In genomic region chr1:21176589-21177555, GRCh38 we compare ENCODE assay signal across 1 cellular context.
TF ChIP-seq lines count a peak whose summit lies in the region.

TSS of gene EIF4G3 (minus strand) at chr1:21176897. CDS start at chr1:21002742, 174,155 bp downstream.

TF ChIP-seq in H1, 55 proteins besides CTCF, POLR2A, EP300 and RAD21:
- TF ChIP-seq ATF2 (IDR thresholded peaks at IDR 0.05; ENCODE audit: low read length) = no peak
- no peak for TF ChIP-seq KDM5A (IDR thresholded peaks at IDR 0.05; ENCODE audit: low read length)
- TF ChIP-seq CREB1 (IDR thresholded peaks at IDR 0.05) = peak; percentile 32; the same call in 1 of the 2 replicates
- TF ChIP-seq SRF (IDR thresholded peaks at IDR 0.05; ENCODE audit: low read depth, low read length) = no peak
- TF ChIP-seq JUN (IDR thresholded peaks at IDR 0.05; ENCODE audit: low read depth, low read length) = no peak
- peak; percentile 42; the same call in 1 of the 2 replicates for TF ChIP-seq EGR1 (IDR thresholded peaks at IDR 0.05; ENCODE audit: borderline replicate concordance, low read depth, low read length)
- no peak for TF ChIP-seq CEBPB (IDR thresholded peaks at IDR 0.05; ENCODE audit: low read depth, low read length)
- TF ChIP-seq CBX8 (IDR thresholded peaks at IDR 0.05; ENCODE audit: borderline replicate concordance, low read depth, low read length) = no peak
- no peak for TF ChIP-seq SP2 (IDR thresholded peaks at IDR 0.05; ENCODE audit: low read length)
- no peak for TF ChIP-seq NANOG (IDR thresholded peaks at IDR 0.05; ENCODE audit: insufficient read depth, low read depth, low read length, poor library complexity, severe bottlenecking)
- TF ChIP-seq CBX5 (IDR thresholded peaks at IDR 0.05; ENCODE audit: low read depth, low read length) = no peak
- no peak for TF ChIP-seq CHD2 (IDR thresholded peaks at IDR 0.05; ENCODE audit: low read length)
- TF ChIP-seq NRF1 (IDR thresholded peaks at IDR 0.05; ENCODE audit: low read depth, low read length) = no peak
- no peak for TF ChIP-seq SIRT6 (IDR thresholded peaks at IDR 0.05; ENCODE audit: low read length)
- TF ChIP-seq HDAC6 (IDR thresholded peaks at IDR 0.05; ENCODE audit: low read depth, low read length) = no peak
- no peak for TF ChIP-seq SUZ12 (IDR thresholded peaks at IDR 0.05; ENCODE audit: low read length)
- TF ChIP-seq RFX5 (IDR thresholded peaks at IDR 0.05; ENCODE audit: borderline replicate concordance, low read depth, low read length) = no peak
- no peak for TF ChIP-seq ZNF274 (IDR thresholded peaks at IDR 0.05; ENCODE audit: borderline replicate concordance, extremely low read depth, low read length)
- TF ChIP-seq CTBP2 (IDR thresholded peaks at IDR 0.05; ENCODE audit: borderline replicate concordance, insufficient read depth, insufficient read length, low read length) = no peak
- TF ChIP-seq SAP30 (IDR thresholded peaks at IDR 0.05; ENCODE audit: insufficient read depth, insufficient replicate concordance, low read length) = no peak
- TF ChIP-seq, protein P1, sequence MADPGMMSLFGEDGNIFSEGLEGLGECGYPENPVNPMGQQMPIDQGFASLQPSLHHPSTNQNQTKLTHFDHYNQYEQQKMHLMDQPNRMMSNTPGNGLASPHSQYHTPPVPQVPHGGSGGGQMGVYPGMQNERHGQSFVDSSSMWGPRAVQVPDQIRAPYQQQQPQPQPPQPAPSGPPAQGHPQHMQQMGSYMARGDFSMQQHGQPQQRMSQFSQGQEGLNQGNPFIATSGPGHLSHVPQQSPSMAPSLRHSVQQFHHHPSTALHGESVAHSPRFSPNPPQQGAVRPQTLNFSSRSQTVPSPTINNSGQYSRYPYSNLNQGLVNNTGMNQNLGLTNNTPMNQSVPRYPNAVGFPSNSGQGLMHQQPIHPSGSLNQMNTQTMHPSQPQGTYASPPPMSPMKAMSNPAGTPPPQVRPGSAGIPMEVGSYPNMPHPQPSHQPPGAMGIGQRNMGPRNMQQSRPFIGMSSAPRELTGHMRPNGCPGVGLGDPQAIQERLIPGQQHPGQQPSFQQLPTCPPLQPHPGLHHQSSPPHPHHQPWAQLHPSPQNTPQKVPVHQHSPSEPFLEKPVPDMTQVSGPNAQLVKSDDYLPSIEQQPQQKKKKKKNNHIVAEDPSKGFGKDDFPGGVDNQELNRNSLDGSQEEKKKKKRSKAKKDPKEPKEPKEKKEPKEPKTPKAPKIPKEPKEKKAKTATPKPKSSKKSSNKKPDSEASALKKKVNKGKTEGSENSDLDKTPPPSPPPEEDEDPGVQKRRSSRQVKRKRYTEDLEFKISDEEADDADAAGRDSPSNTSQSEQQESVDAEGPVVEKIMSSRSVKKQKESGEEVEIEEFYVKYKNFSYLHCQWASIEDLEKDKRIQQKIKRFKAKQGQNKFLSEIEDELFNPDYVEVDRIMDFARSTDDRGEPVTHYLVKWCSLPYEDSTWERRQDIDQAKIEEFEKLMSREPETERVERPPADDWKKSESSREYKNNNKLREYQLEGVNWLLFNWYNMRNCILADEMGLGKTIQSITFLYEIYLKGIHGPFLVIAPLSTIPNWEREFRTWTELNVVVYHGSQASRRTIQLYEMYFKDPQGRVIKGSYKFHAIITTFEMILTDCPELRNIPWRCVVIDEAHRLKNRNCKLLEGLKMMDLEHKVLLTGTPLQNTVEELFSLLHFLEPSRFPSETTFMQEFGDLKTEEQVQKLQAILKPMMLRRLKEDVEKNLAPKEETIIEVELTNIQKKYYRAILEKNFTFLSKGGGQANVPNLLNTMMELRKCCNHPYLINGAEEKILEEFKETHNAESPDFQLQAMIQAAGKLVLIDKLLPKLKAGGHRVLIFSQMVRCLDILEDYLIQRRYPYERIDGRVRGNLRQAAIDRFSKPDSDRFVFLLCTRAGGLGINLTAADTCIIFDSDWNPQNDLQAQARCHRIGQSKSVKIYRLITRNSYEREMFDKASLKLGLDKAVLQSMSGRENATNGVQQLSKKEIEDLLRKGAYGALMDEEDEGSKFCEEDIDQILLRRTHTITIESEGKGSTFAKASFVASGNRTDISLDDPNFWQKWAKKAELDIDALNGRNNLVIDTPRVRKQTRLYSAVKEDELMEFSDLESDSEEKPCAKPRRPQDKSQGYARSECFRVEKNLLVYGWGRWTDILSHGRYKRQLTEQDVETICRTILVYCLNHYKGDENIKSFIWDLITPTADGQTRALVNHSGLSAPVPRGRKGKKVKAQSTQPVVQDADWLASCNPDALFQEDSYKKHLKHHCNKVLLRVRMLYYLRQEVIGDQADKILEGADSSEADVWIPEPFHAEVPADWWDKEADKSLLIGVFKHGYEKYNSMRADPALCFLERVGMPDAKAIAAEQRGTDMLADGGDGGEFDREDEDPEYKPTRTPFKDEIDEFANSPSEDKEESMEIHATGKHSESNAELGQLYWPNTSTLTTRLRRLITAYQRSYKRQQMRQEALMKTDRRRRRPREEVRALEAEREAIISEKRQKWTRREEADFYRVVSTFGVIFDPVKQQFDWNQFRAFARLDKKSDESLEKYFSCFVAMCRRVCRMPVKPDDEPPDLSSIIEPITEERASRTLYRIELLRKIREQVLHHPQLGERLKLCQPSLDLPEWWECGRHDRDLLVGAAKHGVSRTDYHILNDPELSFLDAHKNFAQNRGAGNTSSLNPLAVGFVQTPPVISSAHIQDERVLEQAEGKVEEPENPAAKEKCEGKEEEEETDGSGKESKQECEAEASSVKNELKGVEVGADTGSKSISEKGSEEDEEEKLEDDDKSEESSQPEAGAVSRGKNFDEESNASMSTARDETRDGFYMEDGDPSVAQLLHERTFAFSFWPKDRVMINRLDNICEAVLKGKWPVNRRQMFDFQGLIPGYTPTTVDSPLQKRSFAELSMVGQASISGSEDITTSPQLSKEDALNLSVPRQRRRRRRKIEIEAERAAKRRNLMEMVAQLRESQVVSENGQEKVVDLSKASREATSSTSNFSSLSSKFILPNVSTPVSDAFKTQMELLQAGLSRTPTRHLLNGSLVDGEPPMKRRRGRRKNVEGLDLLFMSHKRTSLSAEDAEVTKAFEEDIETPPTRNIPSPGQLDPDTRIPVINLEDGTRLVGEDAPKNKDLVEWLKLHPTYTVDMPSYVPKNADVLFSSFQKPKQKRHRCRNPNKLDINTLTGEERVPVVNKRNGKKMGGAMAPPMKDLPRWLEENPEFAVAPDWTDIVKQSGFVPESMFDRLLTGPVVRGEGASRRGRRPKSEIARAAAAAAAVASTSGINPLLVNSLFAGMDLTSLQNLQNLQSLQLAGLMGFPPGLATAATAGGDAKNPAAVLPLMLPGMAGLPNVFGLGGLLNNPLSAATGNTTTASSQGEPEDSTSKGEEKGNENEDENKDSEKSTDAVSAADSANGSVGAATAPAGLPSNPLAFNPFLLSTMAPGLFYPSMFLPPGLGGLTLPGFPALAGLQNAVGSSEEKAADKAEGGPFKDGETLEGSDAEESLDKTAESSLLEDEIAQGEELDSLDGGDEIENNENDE (IDR thresholded peaks at IDR 0.05; ENCODE audit: insufficient replicate concordance, low read length) = no peak
- peak; percentile 76 for TF ChIP-seq TAF7 (optimal IDR thresholded peaks at IDR 0.05; ENCODE audit: borderline replicate concordance, low read depth, low read length)
- peak; percentile 57; the same call in 1 of the 2 replicates for TF ChIP-seq RBBP5 (IDR thresholded peaks at IDR 0.05; ENCODE audit: borderline replicate concordance, low read depth, low read length)
- TF ChIP-seq, protein P2, sequence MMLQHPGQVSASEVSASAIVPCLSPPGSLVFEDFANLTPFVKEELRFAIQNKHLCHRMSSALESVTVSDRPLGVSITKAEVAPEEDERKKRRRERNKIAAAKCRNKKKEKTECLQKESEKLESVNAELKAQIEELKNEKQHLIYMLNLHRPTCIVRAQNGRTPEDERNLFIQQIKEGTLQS (IDR thresholded peaks at IDR 0.05; ENCODE audit: insufficient read depth, low read depth, low read length) = no peak
- peak; percentile 92 for TF ChIP-seq PHF8 (conservative IDR thresholded peaks at IDR 0.05; ENCODE audit: low read depth, low read length)
- peak; percentile 81 for TF ChIP-seq MAX (IDR thresholded peaks at IDR 0.05)
- no peak for TF ChIP-seq TEAD4 (IDR thresholded peaks at IDR 0.05; ENCODE audit: low read depth, low read length)
- no peak for TF ChIP-seq BCL11A (IDR thresholded peaks at IDR 0.05; ENCODE audit: low read depth in 2 of 2, low read length in 2 of 2)
- no peak for TF ChIP-seq MAFK (IDR thresholded peaks at IDR 0.05; ENCODE audit: low read depth, low read length)
- TF ChIP-seq SP1 (IDR thresholded peaks at IDR 0.05; ENCODE audit: low read depth, low read length) = 0 out of 2 replicates have a peak, but pooled peaks have one; percentile 26
- no peak for TF ChIP-seq CHD1 (IDR thresholded peaks at IDR 0.05; ENCODE audit: low read depth, low read length)
- TF ChIP-seq KDM1A (IDR thresholded peaks at IDR 0.05; ENCODE audit: borderline replicate concordance, low read length) = peak; percentile 97
- TF ChIP-seq E2F6 (IDR thresholded peaks at IDR 0.05) = peak; percentile 96
- TF ChIP-seq KDM4A (IDR thresholded peaks at IDR 0.05; ENCODE audit: low read depth, low read length, severe bottlenecking) = peak; percentile 50
- TF ChIP-seq SIX5 (IDR thresholded peaks at IDR 0.05; ENCODE audit: low read depth, low read length) = no peak
- peak; percentile 71 for TF ChIP-seq TBP (IDR thresholded peaks at IDR 0.05; ENCODE audit: low read depth, low read length)
- no peak for TF ChIP-seq TCF12 (IDR thresholded peaks at IDR 0.05; ENCODE audit: low read depth, low read length)
- TF ChIP-seq SIN3A (conservative IDR thresholded peaks at IDR 0.05 in 1 of 2, IDR thresholded peaks at IDR 0.05 in 1 of 2; ENCODE audit: low read depth in 1 of 2, low read length in 2 of 2) = no peak
- TF ChIP-seq ASH2L (IDR thresholded peaks at IDR 0.05; ENCODE audit: low read length) = peak; percentile 76
- no peak for TF ChIP-seq RXRA (IDR thresholded peaks at IDR 0.05; ENCODE audit: insufficient read depth, low read depth, low read length)
- peak; percentile 88 for TF ChIP-seq TAF1 (IDR thresholded peaks at IDR 0.05; ENCODE audit: low read depth, low read length)
- TF ChIP-seq GABPA (IDR thresholded peaks at IDR 0.05; ENCODE audit: borderline replicate concordance, insufficient read depth, low read length) = no peak
- no peak; a peak in 1 of 4 replicates for TF ChIP-seq HDAC2 (IDR thresholded peaks at IDR 0.05; ENCODE audit: borderline replicate concordance in 1 of 2, low read depth in 2 of 2, low read length in 2 of 2)
- TF ChIP-seq USF2 (IDR thresholded peaks at IDR 0.05; ENCODE audit: low read length) = no peak
- TF ChIP-seq JUND (IDR thresholded peaks at IDR 0.05; ENCODE audit: low read length) = 0 out of 2 replicates have a peak, but pooled peaks have one; percentile 13
- TF ChIP-seq BRCA1 (IDR thresholded peaks at IDR 0.05; ENCODE audit: low read depth, low read length) = no peak
- TF ChIP-seq POU5F1 (IDR thresholded peaks at IDR 0.05; ENCODE audit: low read depth, low read length) = no peak
- peak; percentile 94 for TF ChIP-seq POLR2AphosphoS5 (IDR thresholded peaks at IDR 0.05; ENCODE audit: low read depth, low read length)
- peak; percentile 25; the same call in 1 of the 2 replicates for TF ChIP-seq BACH1 (IDR thresholded peaks at IDR 0.05; ENCODE audit: low read length)
- TF ChIP-seq RNF2 (IDR thresholded peaks at IDR 0.05; ENCODE audit: borderline replicate concordance, low read depth, low read length, missing control alignments, poor library complexity, severe bottlenecking) = no peak
- TF ChIP-seq GTF2F1 (IDR thresholded peaks at IDR 0.05; ENCODE audit: borderline replicate concordance, low read depth, low read length) = no peak
- TF ChIP-seq EZH2 (IDR thresholded peaks at IDR 0.05; ENCODE audit: low read depth, low read length, severe bottlenecking) = no peak
- TF ChIP-seq YY1 (IDR thresholded peaks at IDR 0.05; ENCODE audit: low read depth, low read length) = peak; percentile 94
- no peak for TF ChIP-seq FOSL1 (IDR thresholded peaks at IDR 0.05; ENCODE audit: insufficient read depth, low read depth, low read length)
- TF ChIP-seq SP4 (IDR thresholded peaks at IDR 0.05; ENCODE audit: low read length) = peak; percentile 86; the same call in 1 of the 2 replicates
